Comparison of ENCODE assay signal across 1 cellular context in the genomic region with DNA sequence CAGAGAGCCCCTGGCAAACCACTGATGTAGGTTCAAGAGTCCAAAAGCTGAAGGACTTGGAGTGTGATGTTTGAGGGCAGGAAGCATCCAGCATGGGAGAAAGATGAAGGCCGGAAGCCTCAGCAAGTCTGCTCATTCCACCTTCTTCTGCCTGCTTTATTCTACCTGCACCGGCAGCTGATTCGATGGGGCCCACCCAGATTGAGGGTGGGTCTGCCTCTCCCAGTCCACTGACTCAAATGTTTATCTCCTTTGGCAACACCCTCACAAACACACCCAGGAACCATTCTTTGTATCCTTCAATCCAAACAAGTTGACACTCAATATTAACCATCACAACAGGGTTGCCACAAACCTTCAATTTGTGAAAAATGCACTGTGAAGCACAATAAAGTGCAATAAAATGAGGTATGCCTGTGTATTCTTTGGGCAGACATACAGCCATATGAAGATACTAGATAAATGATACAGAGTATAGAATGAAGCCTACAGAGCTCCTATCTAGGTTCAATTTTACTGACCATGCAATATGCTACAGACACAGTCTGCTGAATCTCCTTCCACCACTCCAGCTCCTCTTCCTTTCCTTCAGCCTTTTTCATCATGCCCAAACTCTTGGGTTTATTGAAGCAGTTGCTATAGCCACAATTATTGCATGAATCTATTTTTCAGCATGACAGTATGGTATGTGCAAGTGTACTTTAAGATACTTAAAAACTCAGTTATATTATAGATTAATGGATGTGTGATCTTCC.
TF ChIP-seq lines count a peak whose summit lies in the region.

No MANE protein-coding gene starts in this region.

TF ChIP-seq in K562, 482 proteins besides CTCF, POLR2A, EP300 and RAD21 (continued from another document):
- TF ChIP-seq MYBL2 (IDR thresholded peaks at IDR 0.05; ENCODE audit: low read depth) (no peak), MYBL2 (CRISPR knock-in tag; IDR thresholded peaks at IDR 0.05; ENCODE audit: borderline replicate concordance) (no peak), ZNF3 (CRISPR knock-in tag; IDR thresholded peaks at IDR 0.05) (no peak), ZSCAN32 (CRISPR knock-in tag; IDR thresholded peaks at IDR 0.05) (no peak), ZNF436 (CRISPR knock-in tag; IDR thresholded peaks at IDR 0.05) (no peak), HDAC1 (IDR thresholded peaks at IDR 0.05) (peak in 1 of 2 experiments; percentile 98; a peak in 2 of 4 replicates), KHSRP (IDR thresholded peaks at IDR 0.05) (no peak), NBN (IDR thresholded peaks at IDR 0.05; ENCODE audit: low read depth) (no peak)
- TF ChIP-seq, protein P1, sequence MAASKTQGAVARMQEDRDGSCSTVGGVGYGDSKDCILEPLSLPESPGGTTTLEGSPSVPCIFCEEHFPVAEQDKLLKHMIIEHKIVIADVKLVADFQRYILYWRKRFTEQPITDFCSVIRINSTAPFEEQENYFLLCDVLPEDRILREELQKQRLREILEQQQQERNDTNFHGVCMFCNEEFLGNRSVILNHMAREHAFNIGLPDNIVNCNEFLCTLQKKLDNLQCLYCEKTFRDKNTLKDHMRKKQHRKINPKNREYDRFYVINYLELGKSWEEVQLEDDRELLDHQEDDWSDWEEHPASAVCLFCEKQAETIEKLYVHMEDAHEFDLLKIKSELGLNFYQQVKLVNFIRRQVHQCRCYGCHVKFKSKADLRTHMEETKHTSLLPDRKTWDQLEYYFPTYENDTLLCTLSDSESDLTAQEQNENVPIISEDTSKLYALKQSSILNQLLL (CRISPR knock-in tag; IDR thresholded peaks at IDR 0.05; ENCODE audit: borderline replicate concordance), result no peak
- TF ChIP-seq, protein P2, sequence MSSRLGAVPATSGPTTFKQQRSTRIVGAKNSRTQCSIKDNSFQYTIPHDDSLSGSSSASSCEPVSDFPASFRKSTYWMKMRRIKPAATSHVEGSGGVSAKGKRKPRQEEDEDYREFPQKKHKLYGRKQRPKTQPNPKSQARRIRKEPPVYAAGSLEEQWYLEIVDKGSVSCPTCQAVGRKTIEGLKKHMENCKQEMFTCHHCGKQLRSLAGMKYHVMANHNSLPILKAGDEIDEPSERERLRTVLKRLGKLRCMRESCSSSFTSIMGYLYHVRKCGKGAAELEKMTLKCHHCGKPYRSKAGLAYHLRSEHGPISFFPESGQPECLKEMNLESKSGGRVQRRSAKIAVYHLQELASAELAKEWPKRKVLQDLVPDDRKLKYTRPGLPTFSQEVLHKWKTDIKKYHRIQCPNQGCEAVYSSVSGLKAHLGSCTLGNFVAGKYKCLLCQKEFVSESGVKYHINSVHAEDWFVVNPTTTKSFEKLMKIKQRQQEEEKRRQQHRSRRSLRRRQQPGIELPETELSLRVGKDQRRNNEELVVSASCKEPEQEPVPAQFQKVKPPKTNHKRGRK (tag; IDR thresholded peaks at IDR 0.05), result no peak
- TF ChIP-seq, protein P3, sequence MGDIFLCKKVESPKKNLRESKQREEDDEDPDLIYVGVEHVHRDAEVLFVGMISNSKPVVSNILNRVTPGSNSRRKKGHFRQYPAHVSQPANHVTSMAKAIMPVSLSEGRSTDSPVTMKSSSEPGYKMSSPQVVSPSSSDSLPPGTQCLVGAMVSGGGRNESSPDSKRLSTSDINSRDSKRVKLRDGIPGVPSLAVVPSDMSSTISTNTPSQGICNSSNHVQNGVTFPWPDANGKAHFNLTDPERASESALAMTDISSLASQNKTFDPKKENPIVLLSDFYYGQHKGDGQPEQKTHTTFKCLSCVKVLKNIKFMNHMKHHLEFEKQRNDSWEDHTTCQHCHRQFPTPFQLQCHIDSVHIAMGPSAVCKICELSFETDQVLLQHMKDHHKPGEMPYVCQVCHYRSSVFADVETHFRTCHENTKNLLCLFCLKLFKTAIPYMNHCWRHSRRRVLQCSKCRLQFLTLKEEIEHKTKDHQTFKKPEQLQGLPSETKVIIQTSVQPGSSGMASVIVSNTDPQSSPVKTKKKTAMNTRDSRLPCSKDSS (IDR thresholded peaks at IDR 0.05; ENCODE audit: low read depth, partially characterized antibody), result peak; percentile 84
